Comparison of ENCODE assay signal across 9 cellular contexts in the genomic region with DNA sequence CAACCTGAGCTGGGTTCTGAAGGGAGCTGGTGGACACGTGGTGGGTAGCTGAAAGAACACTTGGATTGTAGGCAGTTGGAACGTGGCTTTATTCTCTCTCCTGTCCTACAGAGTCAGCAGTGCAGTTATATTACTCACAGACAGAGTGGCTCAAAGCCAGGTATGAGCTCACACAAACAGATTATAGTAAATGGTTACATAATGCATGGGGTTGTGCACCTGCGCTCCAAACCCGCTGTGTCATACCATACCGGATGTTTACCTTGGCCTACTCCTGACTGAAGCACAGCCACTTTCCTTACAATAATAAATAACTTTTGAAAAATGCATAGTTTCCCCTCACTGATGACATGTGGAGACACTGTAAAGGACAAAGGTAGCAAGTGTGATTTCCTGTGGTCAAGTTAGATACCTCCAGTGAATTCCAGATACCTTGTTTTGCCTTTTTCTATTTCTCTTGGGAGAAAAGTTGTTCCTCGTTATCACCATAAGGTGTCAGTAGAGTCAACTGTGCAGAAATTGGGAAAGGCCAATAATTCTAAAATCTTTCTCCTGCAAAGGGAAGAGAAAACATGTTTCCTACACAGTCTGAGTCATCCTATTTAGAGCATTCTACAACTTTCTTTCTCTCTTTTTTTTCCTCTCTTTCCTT. TPM values are rescaled to one million over a fixed set of nuclear protein-coding genes. Genes with fewer than 3 reads are reported as not detected.
DNase-seq lines count a peak whose midpoint lies in the region; ATAC-seq and TF ChIP-seq lines count a peak whose summit lies in the region.
"Had no signal": no experiment of that assay in that cellular context is flagged by ENCODE, and none has a peak within 500 bp of the region (broad histone marks: within the 10 kb centered on the region; RNA-seq: fewer than 3 reads in every experiment).

No MANE protein-coding gene starts in this region.

- peak; percentile 39 for TF ChIP-seq CTCF in smooth muscle cell (IDR thresholded peaks at IDR 0.05; ENCODE audit: borderline replicate concordance, insufficient read depth, poor library complexity, severe bottlenecking)

- H3K27ac ChIP-seq in smooth muscle cell (ENCODE audit: low read depth) = no peak overlapping the region

- H4K20me1 ChIP-seq in smooth muscle cell (ENCODE audit: low read depth) = no peaks in the 10 kb centered on the region

- no peaks in the 10 kb centered on the region for H3K9me3 ChIP-seq in smooth muscle cell (replicated peaks; ENCODE audit: low read depth)

- no peak for ATAC-seq in HG02571 (IDR thresholded peaks at IDR 0.05; ENCODE audit: unreplicated experiment)

- no peaks in the 10 kb centered on the region for H3F3A ChIP-seq in smooth muscle cell (ENCODE audit: low read depth)

- WGBS in smooth muscle cell (ENCODE audit: low lambda C conversion rate) = 82% methylated on average over 6 of the region's 6 CpGs

- no peak overlapping the region for H3K4me2 ChIP-seq in smooth muscle cell

- H3K4me1 ChIP-seq in smooth muscle cell (ENCODE audit: low read depth) = no peaks in the 10 kb centered on the region

- H2AFZ ChIP-seq in smooth muscle cell (ENCODE audit: low read depth) = no peak overlapping the region

- no peaks in the 10 kb centered on the region for H3K27me3 ChIP-seq in smooth muscle cell (ENCODE audit: low read depth)

- no peak overlapping the region for H3K9ac ChIP-seq in smooth muscle cell (ENCODE audit: low read depth)

- no peaks in the 10 kb centered on the region for H3K79me2 ChIP-seq in smooth muscle cell (ENCODE audit: low read depth)

- H3K4me3 ChIP-seq in smooth muscle cell = no peak overlapping the region

- DNase-seq in DMS 273 (lab: John Stamatoyannopoulos, UW; ENCODE audit: unreplicated experiment) = peak; percentile 22
- no peak for DNase-seq in DMS 273 treated with DMSO at 0.1 percent for 48 hours (lab: John Stamatoyannopoulos, UW)
- peak; percentile 83 for DNase-seq in OCI-M1 (lab: John Stamatoyannopoulos, UW)
- peak; percentile 89 for DNase-seq in glomerular visceral epithelial cell (ENCODE audit: extremely low spot score)
- no peak for DNase-seq in smooth muscle cell (lab: John Stamatoyannopoulos, UW; ENCODE audit: unreplicated experiment)
- no peak for DNase-seq in amniotic stem cell (lab: John Stamatoyannopoulos, UW)
- no peak for DNase-seq in inferior parietal cortex (ENCODE audit: extremely low spot score)
- DNase-seq: NCI-H2171 had no signal

- no peaks in the 10 kb centered on the region for H3K36me3 ChIP-seq in smooth muscle cell (ENCODE audit: low read depth)

RNA-seq across cellular contexts. Expression of a gene that starts 13.5 kb away (rescaled TPM):
- not detected in 2 replicates for total RNA-seq in smooth muscle cell
- not detected in 2 replicates for polyA plus RNA-seq in smooth muscle cell

Comparison
In these comparisons a context has a peak if more than half of its experiments do, and no peak if none do; other contexts are left out.
1. DNase-seq: peak in DMS 273 (single experiment), OCI-M1 (single experiment) and glomerular visceral epithelial cell (single experiment); none in DMS 273 treated with DMSO at 0.1 percent for 48 hours (single experiment), smooth muscle cell (single experiment), amniotic stem cell (single experiment) and inferior parietal cortex (single experiment).